Comparison of ENCODE assay signal across 1 cellular context in the genomic region with DNA sequence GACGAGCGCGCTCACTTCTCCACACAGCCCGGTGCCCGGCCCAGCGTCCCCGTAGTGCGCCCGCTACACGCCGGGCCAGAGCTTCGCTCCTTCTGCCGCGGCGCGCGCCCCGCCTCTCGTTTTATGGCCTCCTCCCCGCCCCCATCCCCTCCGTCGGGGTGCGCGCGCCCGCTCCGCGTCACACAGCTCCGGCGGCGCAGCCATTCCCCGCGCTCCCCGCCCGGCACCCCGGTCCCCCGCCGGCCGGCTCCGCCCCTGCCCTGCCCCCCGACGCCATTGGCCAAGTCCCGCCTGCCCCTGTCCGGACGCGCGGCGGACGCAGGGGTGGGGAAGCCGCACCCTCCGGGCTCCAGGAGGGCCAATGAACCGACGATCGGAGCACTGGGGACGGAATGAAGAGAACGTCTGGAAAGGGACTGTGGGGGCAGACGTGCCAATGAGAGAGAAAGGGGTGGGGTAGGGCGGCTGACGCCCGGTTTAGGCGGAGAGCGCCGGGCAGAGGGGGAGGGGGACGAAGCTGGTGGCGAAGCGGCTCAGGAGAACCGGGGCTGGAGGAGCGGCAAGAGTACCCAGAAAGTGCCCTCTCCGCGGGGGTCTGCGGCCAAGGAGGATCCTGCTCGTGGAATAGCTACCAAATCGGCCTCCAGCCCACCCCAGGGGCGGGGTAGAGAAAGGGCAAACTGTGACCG.
TF ChIP-seq lines count a peak whose summit lies in the region.

A gene with protein sequence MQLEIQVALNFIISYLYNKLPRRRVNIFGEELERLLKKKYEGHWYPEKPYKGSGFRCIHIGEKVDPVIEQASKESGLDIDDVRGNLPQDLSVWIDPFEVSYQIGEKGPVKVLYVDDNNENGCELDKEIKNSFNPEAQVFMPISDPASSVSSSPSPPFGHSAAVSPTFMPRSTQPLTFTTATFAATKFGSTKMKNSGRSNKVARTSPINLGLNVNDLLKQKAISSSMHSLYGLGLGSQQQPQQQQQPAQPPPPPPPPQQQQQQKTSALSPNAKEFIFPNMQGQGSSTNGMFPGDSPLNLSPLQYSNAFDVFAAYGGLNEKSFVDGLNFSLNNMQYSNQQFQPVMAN (minus strand): TSS at position 94 of the 689 bp plus-strand sequence. CDS start 2,337 bp downstream, outside the sequence.

TF ChIP-seq in K562, 482 proteins besides CTCF, POLR2A, EP300 and RAD21 (continued from another document and continues in another):
- TF ChIP-seq, protein P1, sequence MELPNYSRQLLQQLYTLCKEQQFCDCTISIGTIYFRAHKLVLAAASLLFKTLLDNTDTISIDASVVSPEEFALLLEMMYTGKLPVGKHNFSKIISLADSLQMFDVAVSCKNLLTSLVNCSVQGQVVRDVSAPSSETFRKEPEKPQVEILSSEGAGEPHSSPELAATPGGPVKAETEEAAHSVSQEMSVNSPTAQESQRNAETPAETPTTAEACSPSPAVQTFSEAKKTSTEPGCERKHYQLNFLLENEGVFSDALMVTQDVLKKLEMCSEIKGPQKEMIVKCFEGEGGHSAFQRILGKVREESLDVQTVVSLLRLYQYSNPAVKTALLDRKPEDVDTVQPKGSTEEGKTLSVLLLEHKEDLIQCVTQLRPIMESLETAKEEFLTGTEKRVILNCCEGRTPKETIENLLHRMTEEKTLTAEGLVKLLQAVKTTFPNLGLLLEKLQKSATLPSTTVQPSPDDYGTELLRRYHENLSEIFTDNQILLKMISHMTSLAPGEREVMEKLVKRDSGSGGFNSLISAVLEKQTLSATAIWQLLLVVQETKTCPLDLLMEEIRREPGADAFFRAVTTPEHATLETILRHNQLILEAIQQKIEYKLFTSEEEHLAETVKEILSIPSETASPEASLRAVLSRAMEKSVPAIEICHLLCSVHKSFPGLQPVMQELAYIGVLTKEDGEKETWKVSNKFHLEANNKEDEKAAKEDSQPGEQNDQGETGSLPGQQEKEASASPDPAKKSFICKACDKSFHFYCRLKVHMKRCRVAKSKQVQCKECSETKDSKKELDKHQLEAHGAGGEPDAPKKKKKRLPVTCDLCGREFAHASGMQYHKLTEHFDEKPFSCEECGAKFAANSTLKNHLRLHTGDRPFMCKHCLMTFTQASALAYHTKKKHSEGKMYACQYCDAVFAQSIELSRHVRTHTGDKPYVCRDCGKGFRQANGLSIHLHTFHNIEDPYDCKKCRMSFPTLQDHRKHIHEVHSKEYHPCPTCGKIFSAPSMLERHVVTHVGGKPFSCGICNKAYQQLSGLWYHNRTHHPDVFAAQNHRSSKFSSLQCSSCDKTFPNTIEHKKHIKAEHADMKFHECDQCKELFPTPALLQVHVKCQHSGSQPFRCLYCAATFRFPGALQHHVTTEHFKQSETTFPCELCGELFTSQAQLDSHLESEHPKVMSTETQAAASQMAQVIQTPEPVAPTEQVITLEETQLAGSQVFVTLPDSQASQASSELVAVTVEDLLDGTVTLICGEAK (IDR thresholded peaks at IDR 0.05): peak; percentile 14; the same call in 1 of the 2 replicates
- TF ChIP-seq, protein P1 (CRISPR knock-in tag; IDR thresholded peaks at IDR 0.05): no peak
- TF ChIP-seq HMG20A (CRISPR knock-in tag; conservative IDR thresholded peaks at IDR 0.05) (no peak), GTF2E2 (tag; IDR thresholded peaks at IDR 0.05) (peak; percentile 99), MTA3 (IDR thresholded peaks at IDR 0.05; ENCODE audit: borderline replicate concordance) (peak; percentile 96), HDAC6 (IDR thresholded peaks at IDR 0.05; ENCODE audit: low read depth, low read length) (0 out of 2 replicates have a peak, but pooled peaks have one; percentile 67), TCF3 (CRISPR knock-in tag; IDR thresholded peaks at IDR 0.05) (no peak), RCOR1 (IDR thresholded peaks at IDR 0.05; ENCODE audit: borderline replicate concordance in 1 of 2, low read depth in 2 of 2, low read length in 2 of 2) (peak in 1 of 2 experiments; percentile 18; a peak in 1 of 4 replicates), ZNF224 (CRISPR knock-in tag; IDR thresholded peaks at IDR 0.05) (0 out of 2 replicates have a peak, but pooled peaks have one; percentile 23), GTF2A2 (tag; IDR thresholded peaks at IDR 0.05) (peak; percentile 92), SAP30 (IDR thresholded peaks at IDR 0.05; ENCODE audit: borderline replicate concordance, insufficient read depth, low read depth, low read length, poor library complexity, severe bottlenecking) (peak; percentile 28), ZNF644 (tag; IDR thresholded peaks at IDR 0.05; ENCODE audit: low read depth) (0 out of 2 replicates have a peak, but pooled peaks have one; percentile 5), PCBP1 (IDR thresholded peaks at IDR 0.05; ENCODE audit: low read depth, low read length, poor library complexity, severe bottlenecking) (no peak), CREB1 (IDR thresholded peaks at IDR 0.05) (peak; percentile 95), CREB1 (CRISPR knock-in tag; IDR thresholded peaks at IDR 0.05) (peak; percentile 91), ZNF41 (CRISPR knock-in tag; conservative IDR thresholded peaks at IDR 0.05) (0 out of 2 replicates have a peak, but pooled peaks have one; percentile 18), CCNT2 (IDR thresholded peaks at IDR 0.05; ENCODE audit: borderline replicate concordance, extremely low read depth, insufficient read length, low read depth, low read length) (peak; percentile 74), HIVEP1 (CRISPR knock-in tag; IDR thresholded peaks at IDR 0.05) (peak; percentile 89), HDAC1 (IDR thresholded peaks at IDR 0.05) (peak in 1 of 2 experiments; percentile 33; a peak in 1 of 4 replicates), ZNF695 (CRISPR knock-in tag; IDR thresholded peaks at IDR 0.05) (no peak), CEBPB (tag; IDR thresholded peaks at IDR 0.05) (no peak), NFIX (CRISPR knock-in tag; IDR thresholded peaks at IDR 0.05; ENCODE audit: low read depth) (0 out of 2 replicates have a peak, but pooled peaks have one; percentile 8), WHSC1 (IDR thresholded peaks at IDR 0.05; ENCODE audit: low read length) (no peak)
- TF ChIP-seq, protein P2, sequence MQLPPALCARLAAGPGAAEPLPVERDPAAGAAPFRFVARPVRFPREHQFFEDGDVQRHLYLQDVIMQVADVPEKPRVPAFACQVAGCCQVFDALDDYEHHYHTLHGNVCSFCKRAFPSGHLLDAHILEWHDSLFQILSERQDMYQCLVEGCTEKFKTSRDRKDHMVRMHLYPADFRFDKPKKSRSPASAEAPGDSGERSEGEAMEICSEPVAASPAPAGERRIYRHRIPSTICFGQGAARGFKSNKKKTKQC (CRISPR knock-in tag; IDR thresholded peaks at IDR 0.05): peak; percentile 88; the same call in 1 of the 2 replicates
- TF ChIP-seq, protein P3, sequence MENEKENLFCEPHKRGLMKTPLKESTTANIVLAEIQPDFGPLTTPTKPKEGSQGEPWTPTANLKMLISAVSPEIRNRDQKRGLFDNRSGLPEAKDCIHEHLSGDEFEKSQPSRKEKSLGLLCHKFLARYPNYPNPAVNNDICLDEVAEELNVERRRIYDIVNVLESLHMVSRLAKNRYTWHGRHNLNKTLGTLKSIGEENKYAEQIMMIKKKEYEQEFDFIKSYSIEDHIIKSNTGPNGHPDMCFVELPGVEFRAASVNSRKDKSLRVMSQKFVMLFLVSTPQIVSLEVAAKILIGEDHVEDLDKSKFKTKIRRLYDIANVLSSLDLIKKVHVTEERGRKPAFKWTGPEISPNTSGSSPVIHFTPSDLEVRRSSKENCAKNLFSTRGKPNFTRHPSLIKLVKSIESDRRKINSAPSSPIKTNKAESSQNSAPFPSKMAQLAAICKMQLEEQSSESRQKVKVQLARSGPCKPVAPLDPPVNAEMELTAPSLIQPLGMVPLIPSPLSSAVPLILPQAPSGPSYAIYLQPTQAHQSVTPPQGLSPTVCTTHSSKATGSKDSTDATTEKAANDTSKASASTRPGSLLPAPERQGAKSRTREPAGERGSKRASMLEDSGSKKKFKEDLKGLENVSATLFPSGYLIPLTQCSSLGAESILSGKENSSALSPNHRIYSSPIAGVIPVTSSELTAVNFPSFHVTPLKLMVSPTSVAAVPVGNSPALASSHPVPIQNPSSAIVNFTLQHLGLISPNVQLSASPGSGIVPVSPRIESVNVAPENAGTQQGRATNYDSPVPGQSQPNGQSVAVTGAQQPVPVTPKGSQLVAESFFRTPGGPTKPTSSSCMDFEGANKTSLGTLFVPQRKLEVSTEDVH (IDR thresholded peaks at IDR 0.05; ENCODE audit: low read depth, partially characterized antibody): peak; percentile 25
- TF ChIP-seq, protein P4, sequence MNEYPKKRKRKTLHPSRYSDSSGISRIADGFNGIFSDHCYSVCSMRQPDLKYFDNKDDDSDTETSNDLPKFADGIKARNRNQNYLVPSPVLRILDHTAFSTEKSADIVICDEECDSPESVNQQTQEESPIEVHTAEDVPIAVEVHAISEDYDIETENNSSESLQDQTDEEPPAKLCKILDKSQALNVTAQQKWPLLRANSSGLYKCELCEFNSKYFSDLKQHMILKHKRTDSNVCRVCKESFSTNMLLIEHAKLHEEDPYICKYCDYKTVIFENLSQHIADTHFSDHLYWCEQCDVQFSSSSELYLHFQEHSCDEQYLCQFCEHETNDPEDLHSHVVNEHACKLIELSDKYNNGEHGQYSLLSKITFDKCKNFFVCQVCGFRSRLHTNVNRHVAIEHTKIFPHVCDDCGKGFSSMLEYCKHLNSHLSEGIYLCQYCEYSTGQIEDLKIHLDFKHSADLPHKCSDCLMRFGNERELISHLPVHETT (CRISPR knock-in tag; conservative IDR thresholded peaks at IDR 0.05 in 1 of 2, IDR thresholded peaks at IDR 0.05 in 1 of 2): peak in 1 of 2 experiments; percentile 93; a peak in 2 of 4 replicates
- TF ChIP-seq, protein P5, sequence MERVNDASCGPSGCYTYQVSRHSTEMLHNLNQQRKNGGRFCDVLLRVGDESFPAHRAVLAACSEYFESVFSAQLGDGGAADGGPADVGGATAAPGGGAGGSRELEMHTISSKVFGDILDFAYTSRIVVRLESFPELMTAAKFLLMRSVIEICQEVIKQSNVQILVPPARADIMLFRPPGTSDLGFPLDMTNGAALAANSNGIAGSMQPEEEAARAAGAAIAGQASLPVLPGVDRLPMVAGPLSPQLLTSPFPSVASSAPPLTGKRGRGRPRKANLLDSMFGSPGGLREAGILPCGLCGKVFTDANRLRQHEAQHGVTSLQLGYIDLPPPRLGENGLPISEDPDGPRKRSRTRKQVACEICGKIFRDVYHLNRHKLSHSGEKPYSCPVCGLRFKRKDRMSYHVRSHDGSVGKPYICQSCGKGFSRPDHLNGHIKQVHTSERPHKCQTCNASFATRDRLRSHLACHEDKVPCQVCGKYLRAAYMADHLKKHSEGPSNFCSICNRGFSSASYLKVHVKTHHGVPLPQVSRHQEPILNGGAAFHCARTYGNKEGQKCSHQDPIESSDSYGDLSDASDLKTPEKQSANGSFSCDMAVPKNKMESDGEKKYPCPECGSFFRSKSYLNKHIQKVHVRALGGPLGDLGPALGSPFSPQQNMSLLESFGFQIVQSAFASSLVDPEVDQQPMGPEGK (CRISPR knock-in tag; IDR thresholded peaks at IDR 0.05; ENCODE audit: borderline replicate concordance): no peak
- TF ChIP-seq, protein P6, sequence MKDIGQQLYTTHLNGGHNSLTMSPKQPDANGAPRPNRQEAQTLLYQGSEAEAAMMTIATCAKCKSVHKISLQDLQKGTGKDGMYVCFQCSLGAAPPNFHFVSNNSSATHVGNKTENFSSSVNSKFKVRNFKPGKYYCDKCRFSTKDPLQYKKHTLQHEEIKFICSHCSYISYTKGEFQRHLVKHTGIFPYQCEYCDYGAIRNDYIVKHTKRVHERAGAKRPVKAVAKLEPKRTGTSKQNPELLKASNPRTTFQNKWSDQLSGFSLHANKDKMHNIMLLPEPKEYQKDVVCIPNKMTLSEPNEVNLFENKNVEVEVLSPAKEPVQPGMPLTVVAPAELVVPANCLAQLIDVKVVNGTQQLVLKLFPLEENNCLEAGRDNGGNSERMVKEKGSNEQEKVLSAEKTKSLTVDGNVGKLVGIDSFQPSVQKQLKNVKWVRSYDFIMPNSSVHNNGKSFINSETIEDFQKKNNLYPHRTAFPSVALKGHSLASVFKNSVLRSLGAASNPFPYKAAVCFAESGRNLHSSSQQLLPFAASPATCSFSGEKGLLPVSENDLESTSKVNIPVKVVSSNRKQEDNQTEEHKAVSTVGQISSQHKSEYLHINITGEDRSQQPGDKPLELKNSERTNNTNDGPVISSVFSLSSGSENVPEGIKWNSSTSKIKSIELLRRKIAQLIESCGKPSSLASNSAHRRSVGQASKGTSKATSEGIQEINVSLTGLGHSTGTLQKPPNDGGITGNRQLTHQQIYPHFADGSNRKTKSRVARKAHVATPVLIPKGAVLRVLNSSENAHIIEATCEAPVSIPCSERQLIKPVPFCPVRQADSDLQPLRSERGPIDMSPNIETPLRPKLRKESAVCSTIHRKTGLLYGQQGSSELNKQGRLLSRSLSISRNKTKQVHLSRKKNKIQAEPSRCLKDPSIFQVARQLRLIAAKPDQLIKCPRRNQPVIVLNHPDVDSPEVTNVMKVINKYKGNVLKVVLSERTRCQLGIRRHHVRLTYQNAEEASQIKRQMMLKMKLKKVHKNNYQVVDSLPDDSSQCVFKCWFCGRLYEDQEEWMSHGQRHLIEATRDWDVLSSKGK (CRISPR knock-in tag; IDR thresholded peaks at IDR 0.05): no peak
